In genomic region chr5:43073597-43074546, GRCh38 we compare ENCODE assay signal across 9 cellular contexts. TPM values are rescaled to one million over a fixed set of nuclear protein-coding genes. Genes with fewer than 3 reads are reported as not detected.
DNase-seq lines count a peak whose midpoint lies in the region; ATAC-seq and FAIRE-seq lines count a peak whose summit lies in the region.
"Had no signal": no experiment of that assay in that cellular context is flagged by ENCODE, and none has a peak within 500 bp of the region (broad histone marks: within the 10 kb centered on the region; RNA-seq: fewer than 3 reads in every experiment).

No MANE protein-coding gene starts in this region.

- peaks cover 40% of the 10 kb centered on the region for H3K36me3 Mint-ChIP-seq in activated naive CD4-positive, alpha-beta T cell treated with anti-CD3 and anti-CD28 coated beads, Interleukin-2, amount 10 ng/mL, durations not matched to agents 7 days and 5 days

- peak; percentile 61 for DNase-seq in SIG-M5 treated with dmso at 0.1 percent for 504 hours (lab: John Stamatoyannopoulos, UW; ENCODE audit: unreplicated experiment)
- DNase-seq in SIG-M5 (lab: John Stamatoyannopoulos, UW), result no peak
- peak; percentile 48 for DNase-seq in LHCN-M2 (ENCODE audit: low read depth)
- DNase-seq in OCI-M2 (lab: John Stamatoyannopoulos, UW; ENCODE audit: unreplicated experiment), result peak; percentile 18
- peak; percentile 62 for DNase-seq in activated naive CD4-positive, alpha-beta T cell treated with anti-CD3 and anti-CD28 coated beads, Interleukin-2, amount 10 ng/mL, durations not matched to agents 7 days and 5 days
- peak; percentile 46 for DNase-seq in iris pigment epithelial cell (ENCODE audit: low read depth)
- DNase-seq in urothelium cell line (ENCODE audit: low spot score), result peak; percentile 58

- CTCF ChIA-PET in activated naive CD4-positive, alpha-beta T cell treated with anti-CD3 and anti-CD28 coated beads, Interleukin-2, amount 10 ng/mL, durations not matched to agents 7 days and 5 days (lab: Charles Lee), result interaction anchor here (1.0 to 4.0 kb wide), 7 partner anchors 27 to 410 kb away, joined by 3 to 24 read pairs (median 4); partner anchors contain the start of genes TMEM267 and ZNF131

- no peaks in the 10 kb centered on the region for H3K27me3 Mint-ChIP-seq in activated naive CD4-positive, alpha-beta T cell treated with anti-CD3 and anti-CD28 coated beads, Interleukin-2, amount 10 ng/mL, durations not matched to agents 7 days and 5 days

- ATAC-seq in HG03196 (IDR thresholded peaks at IDR 0.05; ENCODE audit: unreplicated experiment), result no peak

- no peak overlapping the region for H3K4me3 Mint-ChIP-seq in activated naive CD4-positive, alpha-beta T cell treated with anti-CD3 and anti-CD28 coated beads, Interleukin-2, amount 10 ng/mL, durations not matched to agents 7 days and 5 days

- H3K4me1 Mint-ChIP-seq in activated naive CD4-positive, alpha-beta T cell treated with anti-CD3 and anti-CD28 coated beads, Interleukin-2, amount 10 ng/mL, durations not matched to agents 7 days and 5 days, result peaks cover 49% of the 10 kb centered on the region

- FAIRE-seq in urothelium cell line (lab: Jason Lieb, UNC), result peak; percentile 5
- FAIRE-seq: colon had no signal

- H3K27ac Mint-ChIP-seq in activated naive CD4-positive, alpha-beta T cell treated with anti-CD3 and anti-CD28 coated beads, Interleukin-2, amount 10 ng/mL, durations not matched to agents 7 days and 5 days, result peak overlapping the region; percentile 9

- H3K9me3 Mint-ChIP-seq in activated naive CD4-positive, alpha-beta T cell treated with anti-CD3 and anti-CD28 coated beads, Interleukin-2, amount 10 ng/mL, durations not matched to agents 7 days and 5 days, result no peaks in the 10 kb centered on the region

RNA-seq across cellular contexts. Expression of gene ANXA2R, which starts 33.8 kb away (rescaled TPM):
- total RNA-seq in LHCN-M2 (2014; rRNA removed), result 1.7 and 2.6 TPM in 2 replicates
- 1.5 TPM for polyA plus RNA-seq in LHCN-M2 (2012)

RNA-seq across cellular contexts. Expression of gene ZNF131, which starts 46.8 kb away (rescaled TPM):
- 34.5 and 40.5 TPM in 2 replicates for total RNA-seq in LHCN-M2 (2014; rRNA removed)
- polyA plus RNA-seq in LHCN-M2 (2012), result 17.1 TPM
